6 cellular contexts compared by ENCODE assay signal in the genomic region with DNA sequence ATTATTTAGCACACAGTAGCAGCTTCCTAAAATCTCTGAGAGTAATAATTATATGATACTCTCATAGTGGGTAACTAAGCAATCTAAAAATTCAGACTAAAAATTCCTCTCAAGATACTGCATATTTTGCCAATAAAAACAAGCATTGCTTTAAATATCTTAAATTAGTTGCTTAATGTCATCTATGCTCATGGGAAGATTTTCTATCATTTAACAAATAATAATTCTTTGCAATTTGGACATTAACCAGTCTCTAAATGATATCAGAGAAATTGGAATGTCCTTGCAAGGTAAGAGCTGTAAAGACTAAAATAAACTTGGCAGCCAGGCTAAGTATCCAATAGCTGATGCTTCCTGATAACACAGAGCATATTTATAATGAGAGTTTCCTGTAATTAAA.
"Had no signal": no experiment of that assay in that cellular context is flagged by ENCODE, and none has a peak within 500 bp of the region (broad histone marks: within the 10 kb centered on the region; RNA-seq: fewer than 3 reads in every experiment).

No MANE protein-coding gene starts in this region.

- H3K4me3 ChIP-seq: K562 had no signal

- DNase-seq: IMR-90, KBM-7, KG1 had no signal

- H3K27ac ChIP-seq: HL-60 had no signal

- ATAC-seq: HepG2, K562 had no signal
